Comparison of ENCODE assay signal across 8 cellular contexts in the genomic region with DNA sequence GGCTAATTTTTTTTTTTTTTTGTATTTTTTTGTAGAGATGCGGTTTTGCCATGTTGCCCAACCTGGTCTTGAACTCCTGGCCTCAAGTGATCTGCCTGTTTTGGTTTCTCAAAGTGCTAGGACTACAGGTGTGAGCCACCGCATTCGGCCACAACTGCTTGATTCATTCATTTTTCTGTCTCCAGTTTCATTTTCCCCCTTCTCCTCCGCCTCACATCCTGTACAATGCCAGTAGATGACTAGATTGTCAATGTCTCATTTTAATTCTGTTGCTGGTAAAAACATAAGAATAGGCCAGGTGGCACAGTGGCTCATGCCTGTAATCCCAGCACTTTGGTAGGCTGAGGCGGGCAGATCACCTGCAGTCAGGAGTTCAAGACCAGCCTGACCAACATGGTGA. TPM values are rescaled to one million over a fixed set of nuclear protein-coding genes. Genes with fewer than 3 reads are reported as not detected.
DNase-seq lines count a peak whose midpoint lies in the region; ATAC-seq and TF ChIP-seq lines count a peak whose summit lies in the region.

No MANE protein-coding gene starts in this region.

- WGBS in stomach, 5 donors, result 87 to 94% (median 89%) methylated on average over 5 of the region's 5 CpGs

- H3K9me3 ChIP-seq in neutrophil (no peaks in the 10 kb centered on the region), stomach (no peaks in the 10 kb centered on the region)

- peaks cover 56 to 65% of the 10 kb centered on the region in 2 experiments for H3K4me1 ChIP-seq in neutrophil (ENCODE audit: control insufficient read depth in 1 of 2, insufficient read depth in 1 of 2, low read depth in 1 of 2, low read length in 1 of 2)
- H3K4me1 ChIP-seq in stomach, result peaks cover 9 to 30% (median 17%) of the 10 kb centered on the region in 4 donors

- no peaks in the 10 kb centered on the region for H3K36me3 ChIP-seq in neutrophil
- no peaks in the 10 kb centered on the region for H3K36me3 ChIP-seq in stomach

- peak overlapping the region in 1 of 2 experiments; percentile 41 for H3K4me3 ChIP-seq in neutrophil (ENCODE audit: low read depth in 1 of 2, low read length in 1 of 2)
- H3K4me3 ChIP-seq in stomach, result no peak overlapping the region

- DNase-seq in activated CD4-positive, alpha-beta T cell treated with anti-CD3 and anti-CD28 coated beads, Interleukin-2, amount 50 U/mL, for 24 hours (ENCODE audit: low read depth in 1 of 2, low spot score in 1 of 2), result peak; percentile 19 to 72
- DNase-seq in stomach (no peak), EL (no peak), G401 (ENCODE audit: low spot score) (no peak)

- H3K27me3 ChIP-seq in neutrophil (no peaks in the 10 kb centered on the region), stomach (no peaks in the 10 kb centered on the region)

- in situ Hi-C loops in G401 (cut with HindIII; ENCODE audit: low sequenced_read_pairs), result no loop called here

- intact Hi-C loops in stomach (cut with DNase I; ENCODE audit: low total_unique reads), result no loop called here

- TF ChIP-seq CTCF in neutrophil (IDR thresholded peaks at IDR 0.05) (no peak), stomach (IDR thresholded peaks at IDR 0.05) (no peak)

- H3K27ac ChIP-seq in neutrophil, result peak overlapping the region; percentile 99
- H3K27ac ChIP-seq in stomach, result peak overlapping the region in 1 of 5 donors; percentile 46

- ATAC-seq in GM18861 (IDR thresholded peaks at IDR 0.05; ENCODE audit: unreplicated experiment), result peak; percentile 44
- ATAC-seq in HG03066 (IDR thresholded peaks at IDR 0.05; ENCODE audit: low read depth, unreplicated experiment), result peak; percentile 62
- no peak for ATAC-seq in esophagus mucosa

- TF ChIP-seq EP300 in stomach (IDR thresholded peaks at IDR 0.05), result no peak

- no peak for TF ChIP-seq POLR2A in stomach (IDR thresholded peaks at IDR 0.05)

RNA-seq across cellular contexts. Expression of a gene that starts 12.0 kb away (rescaled TPM):
- 10 to 100 TPM in 3 of 5 donors, 1 to 10 TPM in 2; 9.7 to 36.8 (median 19.0) TPM for total RNA-seq in stomach
- polyA plus RNA-seq in stomach, result 1 to 10 TPM; 3.8 to 5.8 (median 5.0) TPM
- 12.6 TPM for total RNA-seq in esophagus mucosa
- 3.3 and 6.6 TPM in 2 replicates for total RNA-seq in G401 (2014; rRNA removed; shearing (Covaris generic))

RNA-seq across cellular contexts. Expression of a gene that starts 20.4 kb away (rescaled TPM):
- total RNA-seq in stomach, result 100 to 1,000 TPM in 1 of 5 donors, 10 to 100 TPM in 4; 24.3 to 181 (median 37.9) TPM
- 100 to 1,000 TPM; 108 to 186 (median 165) TPM for polyA plus RNA-seq in stomach
- 65.4 TPM for total RNA-seq in esophagus mucosa
- total RNA-seq in G401 (2014; rRNA removed; shearing (Covaris generic)), result 350 and 354 TPM in 2 replicates

Comparison
In these comparisons a context has a peak if more than half of its experiments do, and no peak if none do; other contexts are left out.
1. DNase-seq: peak in activated CD4-positive, alpha-beta T cell treated with anti-CD3 and anti-CD28 coated beads, Interleukin-2, amount 50 U/mL, for 24 hours (2 of 2); none in stomach (single experiment), EL (single experiment) and G401 (single experiment).